Comparison of ENCODE assay signal across 17 cellular contexts in the genomic region with DNA sequence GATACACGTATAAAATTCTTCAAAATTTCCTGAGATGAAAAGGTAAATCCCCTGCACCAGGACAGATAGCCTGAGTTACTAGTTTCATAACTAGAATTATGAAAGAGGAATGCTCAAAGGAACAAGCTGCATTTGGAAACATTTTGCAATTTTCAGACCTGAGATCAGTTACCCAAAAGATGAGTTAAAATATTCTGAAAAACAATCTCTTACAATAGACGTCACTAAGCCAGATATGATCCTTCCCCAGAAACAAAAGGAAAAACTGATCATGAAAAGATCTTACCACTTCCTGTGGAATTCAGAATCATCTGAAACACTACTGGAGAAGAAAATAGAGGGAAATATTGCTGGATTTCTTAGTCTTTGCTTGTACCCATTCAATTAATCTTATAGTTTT.
A peak's percentile ranks its signal among the peaks of the same experiment; 100 is the strongest.
DNase-seq lines count a peak whose midpoint lies in the region; ATAC-seq and TF ChIP-seq lines count a peak whose summit lies in the region.
"Had no signal": no experiment of that assay in that cellular context is flagged by ENCODE, and none has a peak within 500 bp of the region (broad histone marks: within the 10 kb centered on the region; RNA-seq: fewer than 3 reads in every experiment).

No MANE protein-coding gene starts in this region.

- H3K4me3 ChIP-seq in heart left ventricle (no peak overlapping the region), body of pancreas (no peak overlapping the region)
- H3K4me3 ChIP-seq: MG63 had no signal

- TF ChIP-seq CTCF in heart left ventricle (IDR thresholded peaks at IDR 0.05) (no peak), body of pancreas (IDR thresholded peaks at IDR 0.05) (no peak), nephron (IDR thresholded peaks at IDR 0.05; ENCODE audit: unreplicated experiment in 3 of 3) (no peak)

- H3K36me3 Mint-ChIP-seq in nephron (ENCODE audit: low read depth) = no peaks in the 10 kb centered on the region
- no peaks in the 10 kb centered on the region for H3K36me3 Mint-ChIP-seq in activated naive CD4-positive, alpha-beta T cell treated with anti-CD3 and anti-CD28 coated beads, Interleukin-2, amount 10 ng/mL, durations not matched to agents 7 days and 5 days
- H3K36me3 Mint-ChIP-seq: activated CD8-positive, alpha-beta memory T cell treated with anti-CD3 and anti-CD28 coated beads, Interleukin-2, amount 10 ng/mL, durations not matched to agents 7 days and 5 days had no signal

- no peak for TF ChIP-seq POLR2A in heart left ventricle (IDR thresholded peaks at IDR 0.05)
- no peak for TF ChIP-seq POLR2A in body of pancreas (IDR thresholded peaks at IDR 0.05)

- no peaks in the 10 kb centered on the region for H3K9me3 Mint-ChIP-seq in nephron
- no peaks in the 10 kb centered on the region for H3K9me3 Mint-ChIP-seq in activated naive CD4-positive, alpha-beta T cell treated with anti-CD3 and anti-CD28 coated beads, Interleukin-2, amount 10 ng/mL, durations not matched to agents 7 days and 5 days

- peak; percentile 57 for ATAC-seq in left ventricle myocardium superior
- no peak for ATAC-seq in heart left ventricle
- ATAC-seq in body of pancreas = peak; percentile 52
- ATAC-seq in HG03025 (IDR thresholded peaks at IDR 0.05; ENCODE audit: low FRiP score, unreplicated experiment) = no peak
- no peak for ATAC-seq in HG03432 (IDR thresholded peaks at IDR 0.05; ENCODE audit: unreplicated experiment)
- ATAC-seq in HG03520 (IDR thresholded peaks at IDR 0.05; ENCODE audit: unreplicated experiment) = no peak
- ATAC-seq: activated CD8-positive, alpha-beta memory T cell treated with anti-CD3 and anti-CD28 coated beads, Interleukin-2, amount 10 ng/mL, durations not matched to agents 7 days and 5 days had no signal

- intact Hi-C loops in left ventricle myocardium superior (cut with micrococcal nuclease) (no loop called here), heart left ventricle (cut with DNase I) (loop anchor here in 1 of 10 donors (10.0 kb wide), 1 partner anchor 64 kb away; no protein-coding TSS in a partner anchor), body of pancreas (cut with DNase I) (no loop called here)

- H3K27me3 ChIP-seq in heart left ventricle = no peaks in the 10 kb centered on the region
- no peaks in the 10 kb centered on the region for H3K27me3 ChIP-seq in body of pancreas
- H3K27me3 ChIP-seq: MG63 had no signal

- H3K4me3 Mint-ChIP-seq in nephron = no peak overlapping the region
- no peak overlapping the region for H3K4me3 Mint-ChIP-seq in activated naive CD4-positive, alpha-beta T cell treated with anti-CD3 and anti-CD28 coated beads, Interleukin-2, amount 10 ng/mL, durations not matched to agents 7 days and 5 days
- H3K4me3 Mint-ChIP-seq: activated CD8-positive, alpha-beta memory T cell treated with anti-CD3 and anti-CD28 coated beads, Interleukin-2, amount 10 ng/mL, durations not matched to agents 7 days and 5 days had no signal

- H3K4me1 ChIP-seq in heart left ventricle (peaks cover 0 to 20% (median 3%) of the 10 kb centered on the region in 12 donors), body of pancreas (no peaks in the 10 kb centered on the region)

- CTCF ChIA-PET in activated naive CD4-positive, alpha-beta T cell treated with anti-CD3 and anti-CD28 coated beads, Interleukin-2, amount 10 ng/mL, durations not matched to agents 7 days and 5 days (lab: Charles Lee) = interaction anchor here (0.8 to 1.1 kb wide), 2 partner anchors 9 to 11 kb away, joined by 3 to 5 read pairs; no protein-coding TSS in a partner anchor

- H3K27ac Mint-ChIP-seq in nephron = peak overlapping the region in 2 of 3 experiments; percentile 26 to 32
- H3K27ac Mint-ChIP-seq in activated naive CD4-positive, alpha-beta T cell treated with anti-CD3 and anti-CD28 coated beads, Interleukin-2, amount 10 ng/mL, durations not matched to agents 7 days and 5 days = no peak overlapping the region
- H3K27ac Mint-ChIP-seq: activated CD8-positive, alpha-beta memory T cell treated with anti-CD3 and anti-CD28 coated beads, Interleukin-2, amount 10 ng/mL, durations not matched to agents 7 days and 5 days had no signal

- no peaks in the 10 kb centered on the region for H3K9me3 ChIP-seq in heart left ventricle
- no peaks in the 10 kb centered on the region for H3K9me3 ChIP-seq in body of pancreas
- H3K9me3 ChIP-seq: MG63 had no signal

- no peak for DNase-seq in left ventricle myocardium superior
- DNase-seq in heart left ventricle = no peak
- DNase-seq in body of pancreas = no peak
- DNase-seq in activated naive CD4-positive, alpha-beta T cell treated with anti-CD3 and anti-CD28 coated beads, Interleukin-2, amount 10 ng/mL, durations not matched to agents 7 days and 5 days = no peak
- DNase-seq: activated CD8-positive, alpha-beta memory T cell treated with anti-CD3 and anti-CD28 coated beads, Interleukin-2, amount 10 ng/mL, durations not matched to agents 7 days and 5 days; activated gamma-delta T cell; aorta; head of caudate nucleus; mesendoderm; MG63; NCI-H187; NCI-H446 treated with DMSO at 0.1 percent for 48 hours; stimulated activated naive CD4-positive, alpha-beta T cell had no signal

- no peaks in the 10 kb centered on the region for H3K27me3 Mint-ChIP-seq in nephron (ENCODE audit: low read depth)
- peaks cover 17% of the 10 kb centered on the region for H3K27me3 Mint-ChIP-seq in activated naive CD4-positive, alpha-beta T cell treated with anti-CD3 and anti-CD28 coated beads, Interleukin-2, amount 10 ng/mL, durations not matched to agents 7 days and 5 days

- H3K27ac ChIP-seq in heart left ventricle (peak overlapping the region in 6 of 12 donors; percentile 22 to 53 (median 35)), body of pancreas (no peak overlapping the region)

- WGBS in heart left ventricle, 4 donors = 55 to 68% (median 66%) methylated on average over 2 of the region's 2 CpGs
- 40 to 72% methylated on average over 2 of the region's 2 CpGs for WGBS in body of pancreas, 2 donors

- H3K4me1 Mint-ChIP-seq in nephron = peaks cover 25% of the 10 kb centered on the region
- peaks cover 12% of the 10 kb centered on the region for H3K4me1 Mint-ChIP-seq in activated naive CD4-positive, alpha-beta T cell treated with anti-CD3 and anti-CD28 coated beads, Interleukin-2, amount 10 ng/mL, durations not matched to agents 7 days and 5 days

- H3K36me3 ChIP-seq in heart left ventricle (no peaks in the 10 kb centered on the region), body of pancreas (replicated peaks in 1 of 2; ENCODE audit: insufficient read depth in 1 of 2, low read depth in 2 of 2) (no peaks in the 10 kb centered on the region)
- H3K36me3 ChIP-seq: MG63 had no signal

Comparison
In these comparisons a context has a peak if more than half of its experiments do, and no peak if none do; other contexts are left out.
1. ATAC-seq: peak in left ventricle myocardium superior (single experiment) and body of pancreas (single experiment); none in heart left ventricle (0 of 4), HG03025 (single experiment), HG03432 (single experiment) and HG03520 (single experiment).